ENCODE assay signal across 10 cellular contexts in the genomic region with DNA sequence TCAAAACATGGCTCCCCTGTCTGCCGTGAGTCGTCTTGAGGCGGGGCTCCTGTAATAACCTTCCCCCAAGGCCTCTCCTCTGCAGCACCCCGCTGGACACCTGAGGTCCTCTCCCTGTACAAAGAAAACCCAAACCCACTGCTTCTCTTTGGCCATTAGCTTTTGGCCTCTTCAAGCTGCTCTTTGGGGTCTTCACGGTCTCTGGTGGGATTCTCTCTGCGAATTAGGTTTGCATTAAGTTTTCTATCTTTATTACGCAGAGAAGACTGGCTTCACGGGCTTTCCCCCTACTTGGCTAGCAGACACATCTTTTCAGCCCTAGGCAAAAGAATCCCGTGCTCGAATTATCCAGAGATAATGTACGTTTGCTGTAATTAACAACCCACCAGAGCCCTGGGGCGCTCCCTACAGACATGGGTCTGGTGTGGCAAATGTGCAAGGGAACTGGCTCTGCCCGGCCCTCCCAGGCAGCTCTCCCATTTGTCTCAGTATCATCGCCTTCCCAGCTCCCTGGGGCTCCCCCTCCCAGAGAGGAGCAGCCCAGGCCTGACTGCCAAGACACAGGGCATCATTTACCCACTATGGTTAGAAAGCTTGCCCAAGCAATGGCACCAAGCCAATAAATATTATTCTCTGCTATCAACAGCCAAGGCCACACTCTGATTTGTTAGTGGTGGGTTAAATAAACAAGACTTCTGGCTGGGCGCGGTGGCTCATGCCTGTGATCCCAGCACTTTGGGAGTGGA. TPM values are rescaled to one million over a fixed set of nuclear protein-coding genes. Genes with fewer than 3 reads are reported as not detected.
A peak's percentile ranks its signal among the peaks of the same experiment; 100 is the strongest.
DNase-seq lines count a peak whose midpoint lies in the region; ATAC-seq, FAIRE-seq and TF ChIP-seq lines count a peak whose summit lies in the region.
"Had no signal": no experiment of that assay in that cellular context is flagged by ENCODE, and none has a peak within 500 bp of the region (broad histone marks: within the 10 kb centered on the region; RNA-seq: fewer than 3 reads in every experiment).

No MANE protein-coding gene starts in this region.

- H3K4ac ChIP-seq in IMR-90 (ENCODE audit: low read depth, low read length) = peak overlapping the region; percentile 93

- no peaks in the 10 kb centered on the region for H3K36me3 ChIP-seq in IMR-90 (ENCODE audit: control insufficient read depth, insufficient read depth, low read length)
- H3K36me3 ChIP-seq in left lung = no peaks in the 10 kb centered on the region
- H3K36me3 ChIP-seq in brain microvascular endothelial cell (replicated peaks) = no peaks in the 10 kb centered on the region

- H2BK15ac ChIP-seq in IMR-90 (ENCODE audit: low read depth, low read length) = peak overlapping the region; percentile 64; the same call in 2 of the 3 replicates

- peak overlapping the region; percentile 36 for H3K18ac ChIP-seq in IMR-90 (ENCODE audit: low read depth, low read length)

- H3K79me1 ChIP-seq in IMR-90 (ENCODE audit: low read depth in 1 of 2, low read length in 2 of 2) = no peaks in the 10 kb centered on the region

- WGBS in A549 (ENCODE audit: missing lambda C conversion rate) = 4% methylated on average over 16 of the region's 16 CpGs
- 37% methylated on average over 2 of the region's 16 CpGs; no CpG with 5 or more reads in 1 of the 2 experiments for WGBS in IMR-90 (ENCODE audit: extremely low coverage in 2 of 2, insufficient read length in 1 of 2), 2 experiments

- no peaks in the 10 kb centered on the region for H4K20me1 ChIP-seq in IMR-90 (ENCODE audit: insufficient read depth, low read length)

- no peaks in the 10 kb centered on the region for H3K27me3 ChIP-seq in IMR-90 (ENCODE audit: control insufficient read depth, insufficient read depth, low read length)
- no peaks in the 10 kb centered on the region for H3K27me3 ChIP-seq in left lung
- no peaks in the 10 kb centered on the region for H3K27me3 ChIP-seq in brain microvascular endothelial cell (replicated peaks)

- H2AK9ac ChIP-seq in IMR-90 (replicated peaks; ENCODE audit: low read depth, low read length, poor library complexity) = peak overlapping the region; percentile 80

- no TSS peak for BruUV-seq in IMR-90 (replicated peaks; lab: Mats Ljungman, UMichigan)

- H3K4me2 ChIP-seq in A549 (peak overlapping the region; percentile 72), IMR-90 (ENCODE audit: low read depth, low read length) (no peak overlapping the region)

- POLR2A ChIA-PET in A549 (lab: Yijun Ruan, JAX) (interaction anchor here (0.7 to 3.7 kb wide), 15 partner anchors 10 to 81 kb away, joined by 3 to 44 read pairs (median 7); partner anchors contain the start of gene SLC7A5), IMR-90 (lab: Charles Lee; ENCODE audit: unreplicated experiment) (interaction anchor here (0.5 kb wide), 1 partner anchor 79 kb away, joined by 3 read pairs; no protein-coding TSS in a partner anchor)

- H2AFZ ChIP-seq in IMR-90 (replicated peaks; ENCODE audit: low read length, poor library complexity) = peak overlapping the region; percentile 87

- dilution Hi-C loops in IMR-90 (cut with HindIII; ENCODE audit: low sequenced_read_pairs, unreplicated experiment) = no loop called here

- peak overlapping the region; percentile 26; the same call in 1 of the 2 replicates for H4K5ac ChIP-seq in IMR-90 (ENCODE audit: low read depth, low read length)

- H3K9me3 ChIP-seq in A549 = no peaks in the 10 kb centered on the region
- H3K9me3 ChIP-seq in IMR-90 (ENCODE audit: control insufficient read depth, insufficient read depth, low read length) = no peaks in the 10 kb centered on the region
- H3K9me3 ChIP-seq in left lung = no peaks in the 10 kb centered on the region

- peak overlapping the region; percentile 42; the same call in 1 of the 2 replicates for H3K56ac ChIP-seq in IMR-90 (ENCODE audit: extremely low read depth, insufficient read depth, low read length)

- TF ChIP-seq EP300 in A549 (IDR thresholded peaks at IDR 0.05) = peak; percentile 61 to 81; a peak in 3 of 5 replicates

- peak overlapping the region; percentile 86 for H4K91ac ChIP-seq in IMR-90 (ENCODE audit: insufficient read depth, low read depth, low read length)

- H4K8ac ChIP-seq in IMR-90 (ENCODE audit: low read depth in 2 of 2, low read length in 2 of 2) = peak overlapping the region in 1 of 2 experiments; percentile 71; a peak in 3 of 4 replicates

- TF ChIP-seq RAD21 in A549 (conservative IDR thresholded peaks at IDR 0.05 in 1 of 2, IDR thresholded peaks at IDR 0.05 in 1 of 2) = peak; percentile 26 to 35; a peak in 3 of 5 replicates
- no peak for TF ChIP-seq RAD21 in IMR-90 (IDR thresholded peaks at IDR 0.05; ENCODE audit: low read length)

- CTCF ChIA-PET in A549 (lab: Yijun Ruan, JAX) = interaction anchor here (0.8 to 10.0 kb wide), 15 partner anchors 10 to 81 kb away, joined by 3 to 147 read pairs (median 6); no protein-coding TSS in a partner anchor
- CTCF ChIA-PET in IMR-90 (lab: Yijun Ruan, JAX) = interaction anchor here (0.9 to 2.4 kb wide), 4 partner anchors 9 to 81 kb away, joined by 3 to 10 read pairs (median 6); no protein-coding TSS in a partner anchor

- peak overlapping the region; percentile 61 for H2BK20ac ChIP-seq in IMR-90 (ENCODE audit: low read depth, low read length)

- H3K27ac ChIP-seq in A549 (peak overlapping the region; percentile 95 to 96), IMR-90 (ENCODE audit: insufficient read depth, low read length) (peak overlapping the region; percentile 14; the same call in 1 of the 2 replicates), left lung (no peak overlapping the region), brain microvascular endothelial cell (no peak overlapping the region)

- peak overlapping the region; percentile 85; the same call in 1 of the 2 replicates for H3K14ac ChIP-seq in IMR-90 (replicated peaks; ENCODE audit: low read depth, low read length)

- intact Hi-C loops in IMR-90 (cut with micrococcal nuclease) = no loop called here
- intact Hi-C loops in left lung (cut with DNase I) = no loop called here

- DNase-seq in A549 (ENCODE audit: low read depth in 1 of 2, low spot score in 1 of 2) = peak; percentile 83 to 94
- peak; percentile 33 for DNase-seq in IMR-90
- DNase-seq in astrocyte of the hippocampus (ENCODE audit: low read depth, low spot score) = peak; percentile 49
- DNase-seq in left lung = no peak
- no peak for DNase-seq in stimulated activated naive CD8-positive, alpha-beta T cell treated with anti-CD3 and anti-CD28 coated beads, Interleukin-15, Interleukin-2, amounts not matched to agents 100 U/mL and 50 U/mL, for 24 hours
- no peak for DNase-seq in MV-4-11 (lab: John Stamatoyannopoulos, UW)
- DNase-seq in brain microvascular endothelial cell = no peak
- DNase-seq: CD4-positive, alpha-beta memory T cell; NCI-H1930 had no signal

- in situ Hi-C loops in IMR-90 (cut with MboI; ENCODE audit: low sequenced_read_pairs) (no loop called here), brain microvascular endothelial cell (cut with HindIII; ENCODE audit: low pct_ligation_motif_present, low sequenced_read_pairs) (no loop called here)

- peaks cover 76% of the 10 kb centered on the region for H3K4me1 ChIP-seq in A549
- peaks cover 25% of the 10 kb centered on the region for H3K4me1 ChIP-seq in IMR-90 (ENCODE audit: control insufficient read depth, insufficient read depth, low read length)
- peaks cover 0 to 3% of the 10 kb centered on the region in 2 donors for H3K4me1 ChIP-seq in left lung

- H3K23ac ChIP-seq in IMR-90 (ENCODE audit: low read depth, low read length) = peak overlapping the region; percentile 64; the same call in 1 of the 2 replicates

- peak overlapping the region; percentile 84 for H2BK5ac ChIP-seq in IMR-90 (ENCODE audit: low read depth, low read length, poor library complexity, severe bottlenecking)

- TF ChIP-seq CTCF in A549 (IDR thresholded peaks at IDR 0.05) = no peak
- no peak for TF ChIP-seq CTCF in IMR-90 (conservative IDR thresholded peaks at IDR 0.05; ENCODE audit: low read depth, low read length)
- TF ChIP-seq CTCF in left lung (IDR thresholded peaks at IDR 0.05) = no peak
- no peak for TF ChIP-seq CTCF in brain microvascular endothelial cell (IDR thresholded peaks at IDR 0.05; ENCODE audit: low read depth, low read length, missing control alignments)

- H3K9me1 ChIP-seq in IMR-90 (ENCODE audit: insufficient read depth, low read length) = peaks cover 19% of the 10 kb centered on the region

- no peak for TF ChIP-seq POLR2A in A549 (IDR thresholded peaks at IDR 0.05; ENCODE audit: low read length)
- TF ChIP-seq POLR2A in IMR-90 (IDR thresholded peaks at IDR 0.05; ENCODE audit: low read depth, low read length) = no peak

- H3K4me3 ChIP-seq in A549 (peak overlapping the region; percentile 3; the same call in 1 of the 3 replicates), IMR-90 (ENCODE audit: insufficient read depth, low read depth, low read length) (no peak overlapping the region), left lung (no peak overlapping the region), brain microvascular endothelial cell (ENCODE audit: low read depth, low read length) (no peak overlapping the region)

- H2AK5ac ChIP-seq in IMR-90 (ENCODE audit: low read depth, low read length) = peak overlapping the region; percentile 3; the same call in 1 of the 2 replicates

- H2BK120ac ChIP-seq in IMR-90 (ENCODE audit: low read depth, low read length) = peak overlapping the region; percentile 86

- no peak overlapping the region for H3K9ac ChIP-seq in IMR-90 (ENCODE audit: low read depth, low read length)

- ATAC-seq in A549 (peak; percentile 62 to 80), IMR-90 (ENCODE audit: low read depth) (peak; percentile 57), left lung (peak; percentile 21), GM21528 (IDR thresholded peaks at IDR 0.05; ENCODE audit: low FRiP score, unreplicated experiment) (no peak)
- ATAC-seq in stimulated activated naive CD8-positive, alpha-beta T cell treated with anti-CD3 and anti-CD28 coated beads, Interleukin-15, Interleukin-2, amounts not matched to agents 100 U/mL and 50 U/mL, for 24 hours = no peak

- no peak for FAIRE-seq in A549 (lab: Jason Lieb, UNC)

TF ChIP-seq in IMR-90, 13 proteins besides CTCF, POLR2A, EP300 and RAD21 (continues in another document):
- TF ChIP-seq CHD1 (IDR thresholded peaks at IDR 0.05; ENCODE audit: low read depth, low read length) (no peak), FOS (IDR thresholded peaks at IDR 0.05; ENCODE audit: low read depth, low read length) (no peak), NFE2L2 (IDR thresholded peaks at IDR 0.05; ENCODE audit: low read depth, low read length) (no peak), MAFK (IDR thresholded peaks at IDR 0.05; ENCODE audit: low read depth, low read length) (no peak), MXI1 (IDR thresholded peaks at IDR 0.05; ENCODE audit: borderline replicate concordance, low read depth, low read length) (no peak)

RNA-seq across cellular contexts. Expression of gene KLHDC4, which starts 24.7 kb away (rescaled TPM):
- polyA plus RNA-seq in A549 (2011; rRNA removed) = 22.6 and 25.9 TPM in 2 replicates
- polyA plus RNA-seq in A549 (2012; cell fraction: cytosol; rRNA removed) = 49.9 and 55.6 TPM in 2 replicates
- polyA plus RNA-seq in A549 (2012; cell fraction: nucleus; rRNA removed) = 197 and 201 TPM in 2 replicates
- 34.8 to 38.2 TPM (median 37.2 TPM) in 3 replicates for polyA plus RNA-seq in A549 (2017; fragmentation: RNase III; extraction: RNeasy Plus Mini Kit Qiagen cat#74134 plus additional on column Dnase treatment)
- polyA minus RNA-seq in A549 (2011; rRNA and poly(A)+ RNA removed) = 30.0 and 33.8 TPM in 2 replicates
- 13.6 and 16.1 TPM in 2 replicates for total RNA-seq in IMR-90 (2012; rRNA removed)
- 19.0 and 22.9 TPM in 2 replicates for polyA plus RNA-seq in IMR-90 (2012; rRNA removed)
- 19.5 and 22.2 TPM in 2 replicates for polyA plus RNA-seq in IMR-90 (2012; cell fraction: cytosol; rRNA removed)
- polyA plus RNA-seq in IMR-90 (2012; cell fraction: nucleus; rRNA removed; ENCODE audit: low replicate concordance) = 70.1 and 93.8 TPM in 2 replicates
- 10 to 100 TPM; 31.3 to 32.8 TPM for total RNA-seq in left lung

Comparison
In these comparisons a context has a peak if more than half of its experiments do, and no peak if none do; other contexts are left out.
1. ATAC-seq: peak in A549 (2 of 2), IMR-90 (single experiment) and left lung (single experiment); none in stimulated activated naive CD8-positive, alpha-beta T cell treated with anti-CD3 and anti-CD28 coated beads, Interleukin-15, Interleukin-2, amounts not matched to agents 100 U/mL and 50 U/mL, for 24 hours (single experiment) and GM21528 (single experiment).
2. DNase-seq: peak in A549 (2 of 2), IMR-90 (single experiment) and astrocyte of the hippocampus (single experiment); none in left lung (0 of 2), stimulated activated naive CD8-positive, alpha-beta T cell treated with anti-CD3 and anti-CD28 coated beads, Interleukin-15, Interleukin-2, amounts not matched to agents 100 U/mL and 50 U/mL, for 24 hours (single experiment), MV-4-11 (single experiment) and brain microvascular endothelial cell (single experiment).
3. H3K27ac ChIP-seq: peak in A549 (2 of 2) and IMR-90 (single experiment); none in left lung (0 of 2) and brain microvascular endothelial cell (single experiment).